9 cellular contexts compared by ENCODE assay signal in the genomic region with DNA sequence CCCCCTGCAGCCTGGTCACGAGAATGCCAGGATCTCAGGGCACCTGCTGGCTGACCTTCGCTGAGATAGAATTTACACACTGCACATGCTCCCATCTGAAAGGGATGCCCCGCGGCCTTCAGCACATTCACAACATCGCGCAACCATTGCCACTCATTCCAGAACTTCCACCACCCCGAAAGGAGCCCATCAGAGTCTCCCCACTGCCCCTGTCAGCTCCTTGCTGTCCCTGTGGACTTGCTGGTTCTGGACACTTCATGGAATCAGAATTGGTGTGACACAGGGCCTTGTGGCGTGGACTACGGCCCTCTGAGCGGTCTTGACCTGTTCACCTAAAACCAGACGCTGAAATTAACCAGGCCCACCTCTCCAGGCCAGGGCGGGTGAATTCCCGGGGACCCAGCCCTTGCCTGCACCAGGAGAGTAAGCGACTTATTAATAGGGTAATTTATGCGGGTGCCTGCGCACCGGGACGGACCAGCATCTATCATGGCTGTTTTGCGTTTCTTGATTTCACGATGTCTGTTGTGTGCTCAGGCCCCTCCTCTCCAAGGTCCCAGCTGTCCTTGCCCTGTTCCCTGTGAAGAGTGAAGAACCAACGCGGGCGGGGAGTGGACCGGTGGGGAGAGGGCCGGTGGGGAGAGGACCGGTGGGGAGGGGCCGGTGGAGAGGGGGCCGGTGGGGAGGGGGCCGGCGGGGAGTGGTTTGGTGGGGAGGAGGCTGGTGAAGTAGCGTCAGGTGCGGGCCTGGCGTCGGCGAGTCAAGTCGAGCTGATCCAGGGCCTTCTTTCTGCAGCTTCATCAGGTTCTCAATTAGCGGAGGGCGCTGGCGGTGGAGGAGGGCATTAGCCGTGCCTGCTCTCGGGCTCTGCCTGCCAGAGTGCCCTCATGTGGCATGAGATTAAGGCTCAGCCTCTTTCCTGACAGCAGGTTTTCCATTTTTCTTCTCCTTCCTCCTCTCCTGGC. TPM values are rescaled to one million over a fixed set of nuclear protein-coding genes. Genes with fewer than 3 reads are reported as not detected.
A peak's percentile ranks its signal among the peaks of the same experiment; 100 is the strongest.
DNase-seq lines count a peak whose midpoint lies in the region; ATAC-seq, FAIRE-seq and TF ChIP-seq lines count a peak whose summit lies in the region.
"Had no signal": no experiment of that assay in that cellular context is flagged by ENCODE, and none has a peak within 500 bp of the region (broad histone marks: within the 10 kb centered on the region; RNA-seq: fewer than 3 reads in every experiment).

No MANE protein-coding gene starts in this region.

- H3K9me3 ChIP-seq in mucosa of descending colon = no peaks in the 10 kb centered on the region

- CTCF ChIA-PET in HEK293T (lab: Yijun Ruan, JAX) = no interaction called here

- POLR2A ChIA-PET in HEK293T (lab: Yijun Ruan, JAX) = no interaction called here

- H3K4me1 ChIP-seq in mucosa of descending colon (ENCODE audit: low read depth) = no peaks in the 10 kb centered on the region

- no peaks in the 10 kb centered on the region for H3K36me3 ChIP-seq in mucosa of descending colon (ENCODE audit: low read depth)

- ATAC-seq in mucosa of descending colon (no peak), GM19324 (IDR thresholded peaks at IDR 0.05; ENCODE audit: low FRiP score, unreplicated experiment) (no peak), GM19351 (IDR thresholded peaks at IDR 0.05; ENCODE audit: unreplicated experiment) (no peak)

- DNase-seq in DMS53 (lab: John Stamatoyannopoulos, UW) (peak; percentile 59), DMS53 treated with DMSO at 0.1 percent for 48 hours (lab: John Stamatoyannopoulos, UW; ENCODE audit: unreplicated experiment) (no peak), GM18507 (ENCODE audit: extremely low spot score, insufficient read length, low read depth) (no peak), SK-N-DZ (ENCODE audit: low spot score) (peak; percentile 59), mucosa of descending colon (peak in 2 of 3 donors; percentile 17 to 41), HEK293T (ENCODE audit: extremely low spot score) (no peak)
- DNase-seq: activated CD4-positive, CD25-positive, alpha-beta regulatory T cell had no signal

- intact Hi-C loops in mucosa of descending colon (cut with DNase I, micrococcal nuclease) = no loop called here

- no peak for TF ChIP-seq CTCF in mucosa of descending colon (IDR thresholded peaks at IDR 0.05)

- H3K4me3 ChIP-seq in mucosa of descending colon = no peak overlapping the region

- FAIRE-seq in GM18507 (lab: Jason Lieb, UNC) = peak; percentile 71

TF ChIP-seq in HEK293T, 16 proteins besides CTCF, POLR2A, EP300 and RAD21:
- TF ChIP-seq ARNT (IDR thresholded peaks at IDR 0.05) (no peak), BHLHE40 (IDR thresholded peaks at IDR 0.05; ENCODE audit: borderline replicate concordance) (no peak), ELF4 (IDR thresholded peaks at IDR 0.05) (no peak), FOXA1 (IDR thresholded peaks at IDR 0.05) (no peak), SUZ12 (IDR thresholded peaks at IDR 0.05) (no peak), FOXM1 (IDR thresholded peaks at IDR 0.05; ENCODE audit: borderline replicate concordance) (no peak), CTBP1 (IDR thresholded peaks at IDR 0.05; ENCODE audit: borderline replicate concordance) (no peak), HDGF (IDR thresholded peaks at IDR 0.05; ENCODE audit: borderline replicate concordance) (no peak), TARDBP (IDR thresholded peaks at IDR 0.05) (no peak), PKNOX1 (IDR thresholded peaks at IDR 0.05) (no peak), L3MBTL2 (conservative IDR thresholded peaks at IDR 0.05) (no peak), FOXK2 (IDR thresholded peaks at IDR 0.05) (no peak), SP1 (IDR thresholded peaks at IDR 0.05) (no peak), ZNF384 (IDR thresholded peaks at IDR 0.05) (no peak), LEF1 (IDR thresholded peaks at IDR 0.05; ENCODE audit: borderline replicate concordance) (no peak), NFRKB (IDR thresholded peaks at IDR 0.05) (no peak)

RNA-seq across cellular contexts. Expression of gene BHLHE23, which starts 20.9 kb away (rescaled TPM):
- not detected in 2 replicates for polyA plus RNA-seq in SK-N-DZ (2014; cell fraction: cytosol; rRNA removed)
- polyA plus RNA-seq in SK-N-DZ (2014; cell fraction: nucleus; rRNA removed) = not detected in 2 replicates
- total RNA-seq in mucosa of descending colon = not detected

Comparison
In these comparisons a context has a peak if more than half of its experiments do, and no peak if none do; other contexts are left out.
1. DNase-seq: peak in DMS53 (single experiment), SK-N-DZ (single experiment) and mucosa of descending colon (2 of 3); none in DMS53 treated with DMSO at 0.1 percent for 48 hours (single experiment), GM18507 (single experiment) and HEK293T (single experiment).